4 cellular contexts compared by ENCODE assay signal in genomic region chr1:231212301-231212700, GRCh38. TPM values are rescaled to one million over a fixed set of nuclear protein-coding genes. Genes with fewer than 3 reads are reported as not detected.
"Had no signal": no experiment of that assay in that cellular context is flagged by ENCODE, and none has a peak within 500 bp of the region (broad histone marks: within the 10 kb centered on the region; RNA-seq: fewer than 3 reads in every experiment).

No MANE protein-coding gene starts in this region.

RNA-seq across cellular contexts. Expression of gene TRIM67, which starts 50.4 kb away (rescaled TPM):
- total RNA-seq: activated CD8-positive, alpha-beta T cell treated with anti-CD3 and anti-CD28 coated beads for 36 hours; aorta; breast epithelium; PC-9 had no signal
